ENCODE assay signal across 8 cellular contexts in the genomic region with DNA sequence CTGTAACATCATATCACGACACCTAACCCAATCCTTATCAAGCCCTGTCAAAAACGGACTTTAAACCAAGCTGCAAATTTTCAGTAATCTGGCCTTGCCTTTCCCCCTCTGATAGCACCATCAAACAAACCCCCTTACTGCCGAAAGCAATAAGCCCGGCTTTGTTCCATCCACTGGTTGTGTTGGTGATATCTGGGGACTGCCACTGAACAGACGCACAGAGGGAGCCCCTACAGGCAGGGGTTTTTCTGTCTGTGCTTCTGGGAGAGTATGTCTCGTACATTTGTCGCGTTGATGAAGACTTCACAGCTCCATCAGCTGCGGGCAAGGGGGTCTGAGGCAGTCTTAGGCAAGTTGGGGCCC. TPM values are rescaled to one million over a fixed set of nuclear protein-coding genes. Genes with fewer than 3 reads are reported as not detected.
DNase-seq lines count a peak whose midpoint lies in the region; ATAC-seq, FAIRE-seq and TF ChIP-seq lines count a peak whose summit lies in the region.

No MANE protein-coding gene starts in this region.

- no peaks in the 10 kb centered on the region for H3K36me3 ChIP-seq in naive thymus-derived CD4-positive, alpha-beta T cell (ENCODE audit: control insufficient read depth in 2 of 3, insufficient read depth in 3 of 3, low read length in 3 of 3)

- FAIRE-seq in GM12891 (lab: Jason Lieb, UNC), result peak; percentile 50

- no peaks in the 10 kb centered on the region for H3K9me3 Mint-ChIP-seq in chondrocyte (ENCODE audit: low read depth)
- no peaks in the 10 kb centered on the region for H3K9me3 Mint-ChIP-seq in naive thymus-derived CD4-positive, alpha-beta T cell

- intact Hi-C loops in naive thymus-derived CD4-positive, alpha-beta T cell (cut with micrococcal nuclease), result loop anchor here (1.0 to 2.0 kb wide), 2 partner anchors 30 to 46 kb away; no protein-coding TSS in a partner anchor

- no peak for DNase-seq in GM12891 (ENCODE audit: insufficient read length, low spot score)
- peak; percentile 60 for DNase-seq in LHCN-M2 (ENCODE audit: low read depth)
- DNase-seq in chondrocyte (ENCODE audit: low spot score), result no peak
- DNase-seq in naive thymus-derived CD4-positive, alpha-beta T cell, result peak in 1 of 9 donors; percentile 23
- no peak for DNase-seq in activated gamma-delta T cell treated with Interleukin-2 at 50 U/mL for 16 hours
- DNase-seq in NCI-H187 treated with DMSO at 0.1 percent for 48 hours (lab: John Stamatoyannopoulos, UW), result no peak

- H3K27me3 Mint-ChIP-seq in chondrocyte (ENCODE audit: low read depth), result no peaks in the 10 kb centered on the region
- H3K27me3 Mint-ChIP-seq in naive thymus-derived CD4-positive, alpha-beta T cell, result peaks cover 55 to 78% (median 67%) of the 10 kb centered on the region in 5 donors

- ATAC-seq in naive thymus-derived CD4-positive, alpha-beta T cell, result peak; percentile 7
- ATAC-seq in esophagus mucosa, result no peak
- ATAC-seq in GM19397 (IDR thresholded peaks at IDR 0.05; ENCODE audit: unreplicated experiment), result no peak

- H3K27ac ChIP-seq in naive thymus-derived CD4-positive, alpha-beta T cell (ENCODE audit: low read depth, low read length), result no peak overlapping the region

- CTCF ChIA-PET in naive thymus-derived CD4-positive, alpha-beta T cell (lab: Charles Lee), result interaction anchor here (1.4 kb wide), 1 partner anchor 9 kb away, joined by 3 read pairs; no protein-coding TSS in a partner anchor

- peak; percentile 28 for TF ChIP-seq CTCF in chondrocyte (IDR thresholded peaks at IDR 0.05)

- no peak; the same call in 1 of the 2 replicates for TF ChIP-seq POLR2A in GM12891 (IDR thresholded peaks at IDR 0.05; ENCODE audit: low read depth, low read length)

- H3K27ac Mint-ChIP-seq in chondrocyte (ENCODE audit: unreplicated experiment), result peak overlapping the region; percentile 64
- H3K27ac Mint-ChIP-seq in naive thymus-derived CD4-positive, alpha-beta T cell, result no peak overlapping the region

- H3K9me3 ChIP-seq in naive thymus-derived CD4-positive, alpha-beta T cell (ENCODE audit: control insufficient read depth in 2 of 3, low read length in 3 of 3), result no peaks in the 10 kb centered on the region

- peaks cover 94% of the 10 kb centered on the region for H3K4me1 Mint-ChIP-seq in chondrocyte (ENCODE audit: low read depth)
- peaks cover 15 to 46% (median 30%) of the 10 kb centered on the region in 7 donors for H3K4me1 Mint-ChIP-seq in naive thymus-derived CD4-positive, alpha-beta T cell

- H3K36me3 Mint-ChIP-seq in chondrocyte (ENCODE audit: low read depth), result peaks cover 22% of the 10 kb centered on the region
- peaks cover 0 to 2% (median 0%) of the 10 kb centered on the region in 5 donors for H3K36me3 Mint-ChIP-seq in naive thymus-derived CD4-positive, alpha-beta T cell

- peaks cover 14 to 15% of the 10 kb centered on the region in 2 donors for H3K4me1 ChIP-seq in naive thymus-derived CD4-positive, alpha-beta T cell (ENCODE audit: control insufficient read depth in 2 of 2, insufficient read depth in 2 of 2, low read length in 2 of 2)

- H3K4me3 Mint-ChIP-seq in chondrocyte (ENCODE audit: unreplicated experiment), result peak overlapping the region; percentile 76
- peak overlapping the region; percentile 74 to 96 (median 85) for H3K4me3 Mint-ChIP-seq in naive thymus-derived CD4-positive, alpha-beta T cell

- H3K4me3 ChIP-seq in naive thymus-derived CD4-positive, alpha-beta T cell (ENCODE audit: low read length), result peak overlapping the region; percentile 53

- peaks cover 10 to 21% of the 10 kb centered on the region in 2 donors for H3K27me3 ChIP-seq in naive thymus-derived CD4-positive, alpha-beta T cell (ENCODE audit: control insufficient read depth in 2 of 2, insufficient read depth in 2 of 2, low read length in 2 of 2)

- POLR2A ChIA-PET in naive thymus-derived CD4-positive, alpha-beta T cell (lab: Charles Lee), result no interaction called here

TF ChIP-seq in GM12891, 5 proteins besides CTCF, POLR2A, EP300 and RAD21:
- TF ChIP-seq PAX5 (IDR thresholded peaks at IDR 0.05; ENCODE audit: insufficient read depth, low read length, severe bottlenecking) (no peak), POLR2AphosphoS5 (IDR thresholded peaks at IDR 0.05; ENCODE audit: low read depth, low read length) (no peak), SPI1 (IDR thresholded peaks at IDR 0.05; ENCODE audit: low read depth, low read length) (no peak), TAF1 (IDR thresholded peaks at IDR 0.05; ENCODE audit: low read depth, low read length) (no peak), POU2F2 (IDR thresholded peaks at IDR 0.05; ENCODE audit: low read depth, low read length) (no peak)

RNA-seq across cellular contexts. Expression of a gene that starts 0.6 kb away (rescaled TPM):
- 0.73 TPM for polyA plus RNA-seq in GM12891 (2012; ENCODE audit: low read depth, missing spikeins)
- total RNA-seq in LHCN-M2 (2014; rRNA removed), result 614 and 683 TPM in 2 replicates
- polyA plus RNA-seq in LHCN-M2 (2012), result 228 TPM
- 54.2 to 84.9 TPM (median 54.8 TPM) in 3 replicates for total RNA-seq in chondrocyte
- under 1 TPM; 0.42 to 0.97 (median 0.78) TPM for total RNA-seq in naive thymus-derived CD4-positive, alpha-beta T cell
- not detected for polyA plus RNA-seq in naive thymus-derived CD4-positive, alpha-beta T cell
- total RNA-seq in esophagus mucosa, result 19.4 TPM

RNA-seq across cellular contexts. Expression of a gene that starts 36.0 kb away (rescaled TPM):
- 10.9 TPM for polyA plus RNA-seq in GM12891 (2012; ENCODE audit: low read depth, missing spikeins)
- total RNA-seq in LHCN-M2 (2014; rRNA removed) (16.4 and 20.8 TPM in 2 replicates), chondrocyte (30.5 to 31.7 TPM (median 30.5 TPM) in 3 replicates), esophagus mucosa (18.9 TPM)
- polyA plus RNA-seq in LHCN-M2 (2012), result 15.0 TPM
- total RNA-seq in naive thymus-derived CD4-positive, alpha-beta T cell, result 10 to 100 TPM; 44.6 to 70.9 (median 61.9) TPM
- polyA plus RNA-seq in naive thymus-derived CD4-positive, alpha-beta T cell, result 1 to 10 TPM; 5.6 to 6.3 TPM
